Comparison of ENCODE assay signal across 1 cellular context in the genomic region with DNA sequence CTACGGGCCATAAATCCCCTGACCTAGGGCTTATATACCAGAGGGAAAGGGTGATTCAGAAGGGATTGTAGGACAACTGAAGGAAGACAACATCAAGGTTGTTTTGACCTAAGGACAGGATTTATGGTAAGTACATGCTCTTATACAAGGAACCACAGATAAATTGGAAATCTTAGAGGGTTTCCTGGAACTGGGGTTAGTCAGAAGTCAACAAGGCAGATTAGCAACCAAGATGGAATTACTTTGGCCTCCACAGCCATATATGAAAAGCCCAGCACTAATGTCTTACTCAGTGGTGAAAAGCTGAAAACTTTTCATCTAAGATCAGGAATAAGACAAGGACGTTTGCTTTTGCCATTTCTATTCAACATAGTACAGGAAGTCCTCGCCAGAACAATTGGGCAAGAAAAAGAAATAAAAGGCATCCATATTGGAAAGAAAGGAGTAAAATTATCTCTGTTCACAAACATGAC.
A peak's percentile ranks its signal among the peaks of the same experiment; 100 is the strongest.
TF ChIP-seq lines count a peak whose summit lies in the region.

No MANE protein-coding gene starts in this region.

TF ChIP-seq in K562, 482 proteins besides CTCF, POLR2A, EP300 and RAD21 (continued from another document and continues in another):
- TF ChIP-seq, protein P1, sequence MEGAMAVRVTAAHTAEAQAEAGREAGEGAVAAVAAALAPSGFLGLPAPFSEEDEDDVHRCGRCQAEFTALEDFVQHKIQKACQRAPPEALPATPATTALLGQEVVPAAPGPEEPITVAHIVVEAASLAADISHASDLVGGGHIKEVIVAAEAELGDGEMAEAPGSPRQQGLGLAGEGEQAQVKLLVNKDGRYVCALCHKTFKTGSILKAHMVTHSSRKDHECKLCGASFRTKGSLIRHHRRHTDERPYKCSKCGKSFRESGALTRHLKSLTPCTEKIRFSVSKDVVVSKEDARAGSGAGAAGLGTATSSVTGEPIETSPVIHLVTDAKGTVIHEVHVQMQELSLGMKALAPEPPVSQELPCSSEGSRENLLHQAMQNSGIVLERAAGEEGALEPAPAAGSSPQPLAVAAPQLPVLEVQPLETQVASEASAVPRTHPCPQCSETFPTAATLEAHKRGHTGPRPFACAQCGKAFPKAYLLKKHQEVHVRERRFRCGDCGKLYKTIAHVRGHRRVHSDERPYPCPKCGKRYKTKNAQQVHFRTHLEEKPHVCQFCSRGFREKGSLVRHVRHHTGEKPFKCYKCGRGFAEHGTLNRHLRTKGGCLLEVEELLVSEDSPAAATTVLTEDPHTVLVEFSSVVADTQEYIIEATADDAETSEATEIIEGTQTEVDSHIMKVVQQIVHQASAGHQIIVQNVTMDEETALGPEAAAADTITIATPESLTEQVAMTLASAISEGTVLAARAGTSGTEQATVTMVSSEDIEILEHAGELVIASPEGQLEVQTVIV (CRISPR knock-in tag; IDR thresholded peaks at IDR 0.05; ENCODE audit: borderline replicate concordance) = no peak
- TF ChIP-seq GABPB1 (CRISPR knock-in tag; IDR thresholded peaks at IDR 0.05) = no peak
- no peak for TF ChIP-seq ZC3H4 (CRISPR knock-in tag; IDR thresholded peaks at IDR 0.05; ENCODE audit: borderline replicate concordance)
- no peak for TF ChIP-seq ZBTB8A (IDR thresholded peaks at IDR 0.05; ENCODE audit: partially characterized antibody)
- TF ChIP-seq CBX8 (IDR thresholded peaks at IDR 0.05; ENCODE audit: borderline replicate concordance, extremely low read depth, low read depth, low read length, poor library complexity, severe bottlenecking) = no peak
- no peak for TF ChIP-seq POLR2B (IDR thresholded peaks at IDR 0.05; ENCODE audit: low read depth, partially characterized antibody)
- TF ChIP-seq HCFC1 (IDR thresholded peaks at IDR 0.05; ENCODE audit: low read depth, low read length) = no peak
- no peak for TF ChIP-seq FOXK1 (CRISPR knock-in tag; IDR thresholded peaks at IDR 0.05; ENCODE audit: borderline replicate concordance)
- TF ChIP-seq FUS (optimal IDR thresholded peaks at IDR 0.05; ENCODE audit: low read depth, low read length) = no peak
- TF ChIP-seq ZFX (CRISPR knock-in tag; IDR thresholded peaks at IDR 0.05) = no peak
- TF ChIP-seq PHB (CRISPR knock-in tag; IDR thresholded peaks at IDR 0.05) = no peak
- no peak for TF ChIP-seq ETV5 (CRISPR knock-in tag; IDR thresholded peaks at IDR 0.05; ENCODE audit: low read depth)
- TF ChIP-seq, protein P2, sequence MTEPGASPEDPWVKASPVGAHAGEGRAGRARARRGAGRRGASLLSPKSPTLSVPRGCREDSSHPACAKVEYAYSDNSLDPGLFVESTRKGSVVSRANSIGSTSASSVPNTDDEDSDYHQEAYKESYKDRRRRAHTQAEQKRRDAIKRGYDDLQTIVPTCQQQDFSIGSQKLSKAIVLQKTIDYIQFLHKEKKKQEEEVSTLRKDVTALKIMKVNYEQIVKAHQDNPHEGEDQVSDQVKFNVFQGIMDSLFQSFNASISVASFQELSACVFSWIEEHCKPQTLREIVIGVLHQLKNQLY (CRISPR knock-in tag; conservative IDR thresholded peaks at IDR 0.05) = no peak
- TF ChIP-seq ZNF408 (CRISPR knock-in tag; IDR thresholded peaks at IDR 0.05; ENCODE audit: low read depth) = no peak
- no peak for TF ChIP-seq ZNF780A (CRISPR knock-in tag; IDR thresholded peaks at IDR 0.05)
- no peak for TF ChIP-seq YBX1 (IDR thresholded peaks at IDR 0.05)
- TF ChIP-seq PTRF (tag; IDR thresholded peaks at IDR 0.05) = peak; percentile 75; the same call in 1 of the 2 replicates
- no peak for TF ChIP-seq MIER1 (IDR thresholded peaks at IDR 0.05; ENCODE audit: low read depth)
- no peak for TF ChIP-seq SRSF1 (IDR thresholded peaks at IDR 0.05; ENCODE audit: low read depth, low read length)
- TF ChIP-seq, protein P3, sequence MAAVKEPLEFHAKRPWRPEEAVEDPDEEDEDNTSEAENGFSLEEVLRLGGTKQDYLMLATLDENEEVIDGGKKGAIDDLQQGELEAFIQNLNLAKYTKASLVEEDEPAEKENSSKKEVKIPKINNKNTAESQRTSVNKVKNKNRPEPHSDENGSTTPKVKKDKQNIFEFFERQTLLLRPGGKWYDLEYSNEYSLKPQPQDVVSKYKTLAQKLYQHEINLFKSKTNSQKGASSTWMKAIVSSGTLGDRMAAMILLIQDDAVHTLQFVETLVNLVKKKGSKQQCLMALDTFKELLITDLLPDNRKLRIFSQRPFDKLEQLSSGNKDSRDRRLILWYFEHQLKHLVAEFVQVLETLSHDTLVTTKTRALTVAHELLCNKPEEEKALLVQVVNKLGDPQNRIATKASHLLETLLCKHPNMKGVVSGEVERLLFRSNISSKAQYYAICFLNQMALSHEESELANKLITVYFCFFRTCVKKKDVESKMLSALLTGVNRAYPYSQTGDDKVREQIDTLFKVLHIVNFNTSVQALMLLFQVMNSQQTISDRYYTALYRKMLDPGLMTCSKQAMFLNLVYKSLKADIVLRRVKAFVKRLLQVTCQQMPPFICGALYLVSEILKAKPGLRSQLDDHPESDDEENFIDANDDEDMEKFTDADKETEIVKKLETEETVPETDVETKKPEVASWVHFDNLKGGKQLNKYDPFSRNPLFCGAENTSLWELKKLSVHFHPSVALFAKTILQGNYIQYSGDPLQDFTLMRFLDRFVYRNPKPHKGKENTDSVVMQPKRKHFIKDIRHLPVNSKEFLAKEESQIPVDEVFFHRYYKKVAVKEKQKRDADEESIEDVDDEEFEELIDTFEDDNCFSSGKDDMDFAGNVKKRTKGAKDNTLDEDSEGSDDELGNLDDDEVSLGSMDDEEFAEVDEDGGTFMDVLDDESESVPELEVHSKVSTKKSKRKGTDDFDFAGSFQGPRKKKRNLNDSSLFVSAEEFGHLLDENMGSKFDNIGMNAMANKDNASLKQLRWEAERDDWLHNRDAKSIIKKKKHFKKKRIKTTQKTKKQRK (IDR thresholded peaks at IDR 0.05; ENCODE audit: borderline replicate concordance, low read depth, low read length) = no peak
- no peak for TF ChIP-seq TCF7L2 (IDR thresholded peaks at IDR 0.05; ENCODE audit: low read depth, low read length)
- TF ChIP-seq, protein P4, sequence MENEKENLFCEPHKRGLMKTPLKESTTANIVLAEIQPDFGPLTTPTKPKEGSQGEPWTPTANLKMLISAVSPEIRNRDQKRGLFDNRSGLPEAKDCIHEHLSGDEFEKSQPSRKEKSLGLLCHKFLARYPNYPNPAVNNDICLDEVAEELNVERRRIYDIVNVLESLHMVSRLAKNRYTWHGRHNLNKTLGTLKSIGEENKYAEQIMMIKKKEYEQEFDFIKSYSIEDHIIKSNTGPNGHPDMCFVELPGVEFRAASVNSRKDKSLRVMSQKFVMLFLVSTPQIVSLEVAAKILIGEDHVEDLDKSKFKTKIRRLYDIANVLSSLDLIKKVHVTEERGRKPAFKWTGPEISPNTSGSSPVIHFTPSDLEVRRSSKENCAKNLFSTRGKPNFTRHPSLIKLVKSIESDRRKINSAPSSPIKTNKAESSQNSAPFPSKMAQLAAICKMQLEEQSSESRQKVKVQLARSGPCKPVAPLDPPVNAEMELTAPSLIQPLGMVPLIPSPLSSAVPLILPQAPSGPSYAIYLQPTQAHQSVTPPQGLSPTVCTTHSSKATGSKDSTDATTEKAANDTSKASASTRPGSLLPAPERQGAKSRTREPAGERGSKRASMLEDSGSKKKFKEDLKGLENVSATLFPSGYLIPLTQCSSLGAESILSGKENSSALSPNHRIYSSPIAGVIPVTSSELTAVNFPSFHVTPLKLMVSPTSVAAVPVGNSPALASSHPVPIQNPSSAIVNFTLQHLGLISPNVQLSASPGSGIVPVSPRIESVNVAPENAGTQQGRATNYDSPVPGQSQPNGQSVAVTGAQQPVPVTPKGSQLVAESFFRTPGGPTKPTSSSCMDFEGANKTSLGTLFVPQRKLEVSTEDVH (IDR thresholded peaks at IDR 0.05; ENCODE audit: low read depth, partially characterized antibody) = no peak
- TF ChIP-seq DPF2 (IDR thresholded peaks at IDR 0.05) = peak; percentile 84
- peak; percentile 85; the same call in 1 of the 2 replicates for TF ChIP-seq ZNF589 (CRISPR knock-in tag; IDR thresholded peaks at IDR 0.05; ENCODE audit: low read depth)
- peak; percentile 78; the same call in 1 of the 2 replicates for TF ChIP-seq ZNF79 (CRISPR knock-in tag; IDR thresholded peaks at IDR 0.05; ENCODE audit: low read depth)
- TF ChIP-seq RBM17 (IDR thresholded peaks at IDR 0.05; ENCODE audit: borderline replicate concordance, low read depth, low read length) = no peak
- no peak for TF ChIP-seq KHSRP (IDR thresholded peaks at IDR 0.05)
- no peak for TF ChIP-seq ELF4 (CRISPR knock-in tag; IDR thresholded peaks at IDR 0.05)
- TF ChIP-seq CBX5 (IDR thresholded peaks at IDR 0.05; ENCODE audit: borderline replicate concordance, low read depth) = no peak
- TF ChIP-seq MYC (IDR thresholded peaks at IDR 0.05; ENCODE audit: low read depth, low read length) = no peak; the same call in 1 of the 2 replicates
- no peak for TF ChIP-seq MYC (CRISPR knock-in tag; IDR thresholded peaks at IDR 0.05; ENCODE audit: borderline replicate concordance, low read depth)
- no peak for TF ChIP-seq ZNF764 (CRISPR knock-in tag; IDR thresholded peaks at IDR 0.05; ENCODE audit: low read depth)
- TF ChIP-seq, protein P5, sequence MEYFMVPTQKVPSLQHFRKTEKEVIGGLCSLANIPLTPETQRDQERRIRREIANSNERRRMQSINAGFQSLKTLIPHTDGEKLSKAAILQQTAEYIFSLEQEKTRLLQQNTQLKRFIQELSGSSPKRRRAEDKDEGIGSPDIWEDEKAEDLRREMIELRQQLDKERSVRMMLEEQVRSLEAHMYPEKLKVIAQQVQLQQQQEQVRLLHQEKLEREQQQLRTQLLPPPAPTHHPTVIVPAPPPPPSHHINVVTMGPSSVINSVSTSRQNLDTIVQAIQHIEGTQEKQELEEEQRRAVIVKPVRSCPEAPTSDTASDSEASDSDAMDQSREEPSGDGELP (CRISPR knock-in tag; IDR thresholded peaks at IDR 0.05; ENCODE audit: borderline replicate concordance) = no peak
- no peak for TF ChIP-seq HNRNPH1 (optimal IDR thresholded peaks at IDR 0.05; ENCODE audit: low read depth, low read length)
- TF ChIP-seq HDAC6 (IDR thresholded peaks at IDR 0.05; ENCODE audit: low read depth, low read length) = no peak
- no peak for TF ChIP-seq RBM25 (IDR thresholded peaks at IDR 0.05; ENCODE audit: low read depth, low read length, severe bottlenecking)
- TF ChIP-seq ZKSCAN3 (CRISPR knock-in tag; IDR thresholded peaks at IDR 0.05) = no peak
- TF ChIP-seq, protein P6, sequence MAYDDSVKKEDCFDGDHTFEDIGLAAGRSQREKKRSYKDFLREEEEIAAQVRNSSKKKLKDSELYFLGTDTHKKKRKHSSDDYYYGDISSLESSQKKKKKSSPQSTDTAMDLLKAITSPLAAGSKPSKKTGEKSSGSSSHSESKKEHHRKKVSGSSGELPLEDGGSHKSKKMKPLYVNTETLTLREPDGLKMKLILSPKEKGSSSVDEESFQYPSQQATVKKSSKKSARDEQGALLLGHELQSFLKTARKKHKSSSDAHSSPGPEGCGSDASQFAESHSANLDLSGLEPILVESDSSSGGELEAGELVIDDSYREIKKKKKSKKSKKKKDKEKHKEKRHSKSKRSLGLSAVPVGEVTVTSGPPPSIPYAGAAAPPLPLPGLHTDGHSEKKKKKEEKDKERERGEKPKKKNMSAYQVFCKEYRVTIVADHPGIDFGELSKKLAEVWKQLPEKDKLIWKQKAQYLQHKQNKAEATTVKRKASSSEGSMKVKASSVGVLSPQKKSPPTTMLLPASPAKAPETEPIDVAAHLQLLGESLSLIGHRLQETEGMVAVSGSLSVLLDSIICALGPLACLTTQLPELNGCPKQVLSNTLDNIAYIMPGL (CRISPR knock-in tag; IDR thresholded peaks at IDR 0.05) = no peak
- TF ChIP-seq ZNF263 (CRISPR knock-in tag; IDR thresholded peaks at IDR 0.05; ENCODE audit: borderline replicate concordance) = no peak
- TF ChIP-seq RFX5 (IDR thresholded peaks at IDR 0.05; ENCODE audit: low read depth, low read length) = no peak
- peak; percentile 36; the same call in 1 of the 2 replicates for TF ChIP-seq ZNF583 (CRISPR knock-in tag; IDR thresholded peaks at IDR 0.05)
- TF ChIP-seq ZFP30 (CRISPR knock-in tag; IDR thresholded peaks at IDR 0.05; ENCODE audit: borderline replicate concordance) = no peak
- TF ChIP-seq XRCC5 (IDR thresholded peaks at IDR 0.05; ENCODE audit: low read depth, low read length) = no peak
- TF ChIP-seq KLF13 (tag; IDR thresholded peaks at IDR 0.05; ENCODE audit: borderline replicate concordance, low read depth) = no peak
- TF ChIP-seq CAMTA2 (CRISPR knock-in tag; conservative IDR thresholded peaks at IDR 0.05) = no peak
- TF ChIP-seq ZNF146 (CRISPR knock-in tag; IDR thresholded peaks at IDR 0.05; ENCODE audit: unreplicated experiment) = no peak
- no peak for TF ChIP-seq ZNF444 (CRISPR knock-in tag; IDR thresholded peaks at IDR 0.05)
- no peak for TF ChIP-seq LARP7 (IDR thresholded peaks at IDR 0.05)
- TF ChIP-seq PCBP2 (IDR thresholded peaks at IDR 0.05; ENCODE audit: low read depth, low read length, poor library complexity, severe bottlenecking) = no peak
- no peak for TF ChIP-seq ZNF184 (CRISPR knock-in tag; IDR thresholded peaks at IDR 0.05)
- TF ChIP-seq ZNF274 (IDR thresholded peaks at IDR 0.05; ENCODE audit: borderline replicate concordance, low read depth, low read length) = no peak
- no peak for TF ChIP-seq ZNF57 (CRISPR knock-in tag; IDR thresholded peaks at IDR 0.05)
- TF ChIP-seq ESRRA (IDR thresholded peaks at IDR 0.05; ENCODE audit: borderline replicate concordance, low read depth) = peak; percentile 72; the same call in 1 of the 2 replicates
- TF ChIP-seq ZKSCAN1 (IDR thresholded peaks at IDR 0.05; ENCODE audit: low read depth, low read length) = no peak
- TF ChIP-seq BRF1 (IDR thresholded peaks at IDR 0.05; ENCODE audit: borderline replicate concordance, extremely low read depth, insufficient read length) = no peak
- TF ChIP-seq, protein P7, sequence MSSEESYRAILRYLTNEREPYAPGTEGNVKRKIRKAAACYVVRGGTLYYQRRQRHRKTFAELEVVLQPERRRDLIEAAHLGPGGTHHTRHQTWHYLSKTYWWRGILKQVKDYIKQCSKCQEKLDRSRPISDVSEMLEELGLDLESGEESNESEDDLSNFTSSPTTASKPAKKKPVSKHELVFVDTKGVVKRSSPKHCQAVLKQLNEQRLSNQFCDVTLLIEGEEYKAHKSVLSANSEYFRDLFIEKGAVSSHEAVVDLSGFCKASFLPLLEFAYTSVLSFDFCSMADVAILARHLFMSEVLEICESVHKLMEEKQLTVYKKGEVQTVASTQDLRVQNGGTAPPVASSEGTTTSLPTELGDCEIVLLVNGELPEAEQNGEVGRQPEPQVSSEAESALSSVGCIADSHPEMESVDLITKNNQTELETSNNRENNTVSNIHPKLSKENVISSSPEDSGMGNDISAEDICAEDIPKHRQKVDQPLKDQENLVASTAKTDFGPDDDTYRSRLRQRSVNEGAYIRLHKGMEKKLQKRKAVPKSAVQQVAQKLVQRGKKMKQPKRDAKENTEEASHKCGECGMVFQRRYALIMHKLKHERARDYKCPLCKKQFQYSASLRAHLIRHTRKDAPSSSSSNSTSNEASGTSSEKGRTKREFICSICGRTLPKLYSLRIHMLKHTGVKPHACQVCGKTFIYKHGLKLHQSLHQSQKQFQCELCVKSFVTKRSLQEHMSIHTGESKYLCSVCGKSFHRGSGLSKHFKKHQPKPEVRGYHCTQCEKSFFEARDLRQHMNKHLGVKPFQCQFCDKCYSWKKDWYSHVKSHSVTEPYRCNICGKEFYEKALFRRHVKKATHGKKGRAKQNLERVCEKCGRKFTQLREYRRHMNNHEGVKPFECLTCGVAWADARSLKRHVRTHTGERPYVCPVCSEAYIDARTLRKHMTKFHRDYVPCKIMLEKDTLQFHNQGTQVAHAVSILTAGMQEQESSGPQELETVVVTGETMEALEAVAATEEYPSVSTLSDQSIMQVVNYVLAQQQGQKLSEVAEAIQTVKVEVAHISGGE (CRISPR knock-in tag; IDR thresholded peaks at IDR 0.05) = peak in 1 of 3 experiments; percentile 43; a peak in 1 of 6 replicates
- TF ChIP-seq EWSR1 (IDR thresholded peaks at IDR 0.05; ENCODE audit: borderline replicate concordance, low read depth, partially characterized antibody) = no peak
- TF ChIP-seq MED1 (CRISPR knock-in tag; IDR thresholded peaks at IDR 0.05; ENCODE audit: borderline replicate concordance) = no peak
